25 cellular contexts compared by ENCODE assay signal in genomic region chr7:10469476-10469875, GRCh38.
"Had no signal": no experiment of that assay in that cellular context is flagged by ENCODE, and none has a peak within 500 bp of the region (broad histone marks: within the 10 kb centered on the region; RNA-seq: fewer than 3 reads in every experiment).

No MANE protein-coding gene starts in this region.

- H2AFZ ChIP-seq: neural progenitor cell, parathyroid adenoma had no signal

- H3K9ac ChIP-seq: neural progenitor cell, parathyroid adenoma had no signal

- H3K79me2 ChIP-seq: parathyroid adenoma had no signal

- H3K36me3 ChIP-seq: neural progenitor cell, ovary, right lobe of liver, sigmoid colon, stomach, tibial artery, transverse colon, upper lobe of left lung, vagina had no signal

- H3K27me3 ChIP-seq: neural progenitor cell, ovary, right lobe of liver, sigmoid colon, stomach, tibial artery, transverse colon, upper lobe of left lung, vagina had no signal

- H3K27ac ChIP-seq: neural progenitor cell, ovary, parathyroid adenoma, psoas muscle, right lobe of liver, sigmoid colon, stomach, tibial artery, transverse colon, upper lobe of left lung, vagina had no signal

- FAIRE-seq: small intestine, urothelium cell line had no signal

- H3K4me2 ChIP-seq: neural progenitor cell had no signal

- H3K4me1 ChIP-seq: neural progenitor cell, parathyroid adenoma, psoas muscle, right lobe of liver, sigmoid colon, stomach, tibial artery, transverse colon, upper lobe of left lung, vagina had no signal

- H3K9me3 ChIP-seq: ovary, psoas muscle, right lobe of liver, sigmoid colon, stomach, tibial artery, transverse colon, upper lobe of left lung, vagina had no signal

- H3K4me3 ChIP-seq: neural progenitor cell, ovary, psoas muscle, right lobe of liver, sigmoid colon, stomach, tibial artery, transverse colon, upper lobe of left lung, vagina had no signal

- ATAC-seq: naive thymus-derived CD8-positive, alpha-beta T cell; psoas muscle; right cardiac atrium; right lobe of liver; stimulated activated effector memory CD8-positive, alpha-beta T cell treated with anti-CD3 and anti-CD28 coated beads, Interleukin-12 subunit alpha, Interleukin-12 subunit beta, amount 100 ng/mL, for 72 hours; stimulated activated naive B cell treated with anti-CD40 and anti-IgM and Interleukin-4, amounts not matched to agents 10 μg/mL and 1 μg/mL and 100 μg/mL, for 72 hours had no signal

- DNase-seq: naive B cell; naive thymus-derived CD8-positive, alpha-beta T cell; occipital lobe; ovary; posterior cingulate gyrus; psoas muscle; right cardiac atrium; right lobe of liver; sigmoid colon; small intestine; stimulated activated CD4-positive, alpha-beta T cell treated with anti-CD3 and anti-CD28 coated beads, Interleukin-15, amount 100 ng/mL, for 24 hours; stimulated activated CD4-positive, alpha-beta T cell treated with anti-CD3 and anti-CD28 coated beads, Interleukin-2, amount 100 ng/mL, for 24 hours; stimulated activated CD4-positive, alpha-beta T cell treated with anti-CD3 and anti-CD28 coated beads, Interleukin-2, amount 100 ng/mL, for 48 hours; stimulated activated CD4-positive, alpha-beta T cell treated with anti-CD3 and anti-CD28 coated beads, Interleukin-4, amount 100 ng/mL, for 24 hours; stimulated activated naive B cell treated with anti-CD40 and anti-IgM and Interleukin-4, amounts not matched to agents 10 μg/mL and 1 μg/mL and 100 μg/mL, for 72 hours; stimulated activated naive CD4-positive, alpha-beta T cell treated with Interleukin-2 at 50 U/mL for 16 hours; stomach; tibial artery; transverse colon; upper lobe of left lung had no signal
